Comparison of ENCODE assay signal across 27 cellular contexts in the genomic region with DNA sequence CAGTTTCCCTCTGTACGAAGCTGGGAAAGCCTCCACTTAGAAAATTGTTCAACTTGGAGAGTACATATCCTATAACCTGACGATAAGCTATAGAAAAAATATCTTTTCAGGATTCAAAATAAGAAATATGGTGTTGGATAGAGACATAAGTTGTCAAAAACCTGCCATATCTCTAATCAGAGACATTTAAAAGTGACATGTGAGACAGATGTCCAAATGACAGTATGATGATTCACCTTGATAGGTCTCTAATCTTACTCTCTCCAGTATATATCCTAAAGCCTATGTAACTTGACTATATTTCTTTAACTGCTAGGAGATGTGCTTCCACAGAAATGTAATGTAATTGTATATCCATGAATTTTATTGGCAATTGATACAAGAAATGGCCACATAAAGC.
A peak's percentile ranks its signal among the peaks of the same experiment; 100 is the strongest.
DNase-seq lines count a peak whose midpoint lies in the region; TF ChIP-seq lines count a peak whose summit lies in the region.
"Had no signal": no experiment of that assay in that cellular context is flagged by ENCODE, and none has a peak within 500 bp of the region (broad histone marks: within the 10 kb centered on the region; RNA-seq: fewer than 3 reads in every experiment).

No MANE protein-coding gene starts in this region.

- H3K9ac ChIP-seq in neural cell (ENCODE audit: low read length) = no peak overlapping the region
- H3K9ac ChIP-seq: BLaER1; BLaER1 treated with 17β-estradiol and CSF1 and Interleukin-3, amounts not matched to agents 10 nM and 100 nM had no signal

- no peaks in the 10 kb centered on the region for H3K79me2 ChIP-seq in neural cell (replicated peaks; ENCODE audit: insufficient read depth, low read length)

- no peak overlapping the region for H3K27ac ChIP-seq in neural cell (ENCODE audit: low read length)
- H3K27ac ChIP-seq: 22Rv1; A549; BLaER1; BLaER1 treated with 17β-estradiol and CSF1 and Interleukin-3, amounts not matched to agents 10 nM and 100 nM; C4-2B had no signal

- H3K9me3 ChIP-seq in neural cell (ENCODE audit: low read length) = no peaks in the 10 kb centered on the region
- H3K9me3 ChIP-seq: A549; BE2C; BLaER1; BLaER1 treated with 17β-estradiol and CSF1 and Interleukin-3, amounts not matched to agents 10 nM and 100 nM; Caco-2 had no signal

- no peak for TF ChIP-seq CTCF in neural cell (IDR thresholded peaks at IDR 0.05; ENCODE audit: poor library complexity, severe bottlenecking)

- in situ Hi-C loops in G401 (cut with HindIII; ENCODE audit: low sequenced_read_pairs) = no loop called here

- H4K20me1 ChIP-seq in neural cell (ENCODE audit: insufficient read depth) = no peaks in the 10 kb centered on the region
- H4K20me1 ChIP-seq: BLaER1; BLaER1 treated with 17β-estradiol and CSF1 and Interleukin-3, amounts not matched to agents 10 nM and 100 nM had no signal

- no peaks in the 10 kb centered on the region for H3K36me3 ChIP-seq in neural cell (ENCODE audit: insufficient read depth, low read length)
- H3K36me3 ChIP-seq: BE2C; BLaER1; BLaER1 treated with 17β-estradiol and CSF1 and Interleukin-3, amounts not matched to agents 10 nM and 100 nM had no signal

- peak; percentile 90 for TF ChIP-seq EP300 in neural cell (conservative IDR thresholded peaks at IDR 0.05; ENCODE audit: poor library complexity, severe bottlenecking)

- no peak overlapping the region for H2AFZ ChIP-seq in neural cell (ENCODE audit: low read depth, low read length)

- H3K9me2 ChIP-seq in neural cell (ENCODE audit: insufficient read depth, low read length) = no peaks in the 10 kb centered on the region

- DNase-seq in G401 (ENCODE audit: low spot score) = no peak
- DNase-seq: 8988T; ACHN; AML-193; BE2C; C1 segment of cervical spinal cord; Caco-2; Calu3; CD4-positive, alpha-beta memory T cell; CD4-positive, alpha-beta T cell; CD4-positive, CD25-positive, alpha-beta regulatory T cell; CD8-positive, alpha-beta memory T cell; CD8-positive, alpha-beta T cell; COR-L47; DMS 273 treated with DMSO at 0.1 percent for 48 hours; DMS153; DMS53; DMS79; DMS79 treated with DMSO at 0.1 percent for 48 hours; DND-41; EL had no signal

- no peak overlapping the region for H3K4me3 ChIP-seq in neural cell (ENCODE audit: low read length)
- H3K4me3 ChIP-seq: A549; BLaER1; BLaER1 treated with 17β-estradiol and CSF1 and Interleukin-3, amounts not matched to agents 10 nM and 100 nM had no signal

- H3F3A ChIP-seq in neural cell (ENCODE audit: insufficient read depth, low read length, poor library complexity, severe bottlenecking) = no peaks in the 10 kb centered on the region

- no peak for TF ChIP-seq RAD21 in neural cell (conservative IDR thresholded peaks at IDR 0.05)

- no peaks in the 10 kb centered on the region for H3K27me3 ChIP-seq in neural cell (ENCODE audit: insufficient read depth, low read depth, low read length)
- H3K27me3 ChIP-seq: BE2C; BLaER1; BLaER1 treated with 17β-estradiol and CSF1 and Interleukin-3, amounts not matched to agents 10 nM and 100 nM had no signal

- no peak overlapping the region for H3K4me2 ChIP-seq in neural cell (ENCODE audit: low read length)
- H3K4me2 ChIP-seq: A549; BLaER1; BLaER1 treated with 17β-estradiol and CSF1 and Interleukin-3, amounts not matched to agents 10 nM and 100 nM had no signal

TF ChIP-seq in neural cell, 6 proteins besides CTCF, POLR2A, EP300 and RAD21:
- TF ChIP-seq MXI1 (conservative IDR thresholded peaks at IDR 0.05; ENCODE audit: poor library complexity, severe bottlenecking) = no peak
- TF ChIP-seq POLR2AphosphoS5 (IDR thresholded peaks at IDR 0.05) = peak; percentile 27
- no peak for TF ChIP-seq SMC3 (conservative IDR thresholded peaks at IDR 0.05; ENCODE audit: poor library complexity)
- no peak for TF ChIP-seq EZH2 (IDR thresholded peaks at IDR 0.05; ENCODE audit: borderline replicate concordance, insufficient read depth, low read length, poor library complexity, severe bottlenecking)
- no peak for TF ChIP-seq TAF1 (IDR thresholded peaks at IDR 0.05; ENCODE audit: low read depth)
